Comparison of ENCODE assay signal across 19 cellular contexts in the genomic region with DNA sequence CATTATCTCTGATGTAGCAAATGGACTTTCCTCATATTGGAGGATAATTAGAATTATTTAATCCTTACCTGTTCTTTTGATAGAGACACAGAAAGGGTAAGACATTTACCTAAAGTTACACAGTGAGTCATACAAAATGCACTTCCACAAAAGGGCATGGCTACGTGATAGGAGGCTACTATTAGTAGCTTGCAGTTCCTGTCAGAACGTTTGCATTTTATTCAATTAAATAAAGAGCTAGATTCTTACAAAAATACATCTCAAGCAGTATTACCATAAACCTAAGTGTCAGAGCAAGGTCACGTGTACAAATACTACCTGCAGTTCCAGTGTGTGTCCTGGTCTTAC.
DNase-seq lines count a peak whose midpoint lies in the region; ATAC-seq and TF ChIP-seq lines count a peak whose summit lies in the region.
"Had no signal": no experiment of that assay in that cellular context is flagged by ENCODE, and none has a peak within 500 bp of the region (broad histone marks: within the 10 kb centered on the region; RNA-seq: fewer than 3 reads in every experiment).

No MANE protein-coding gene starts in this region.

- H3K9me3 Mint-ChIP-seq in activated CD8-positive, alpha-beta memory T cell treated with anti-CD3 and anti-CD28 coated beads, Interleukin-2, amount 10 ng/mL, durations not matched to agents 7 days and 5 days (ENCODE audit: low read depth): no peaks in the 10 kb centered on the region
- H3K9me3 Mint-ChIP-seq in type B pancreatic cell: no peaks in the 10 kb centered on the region
- H3K9me3 Mint-ChIP-seq: CD4-positive, alpha-beta memory T cell had no signal

- ATAC-seq in activated CD8-positive, alpha-beta memory T cell treated with anti-CD3 and anti-CD28 coated beads, Interleukin-2, amount 10 ng/mL, durations not matched to agents 7 days and 5 days: no peak
- peak; percentile 64; the same call in 1 of the 2 replicates for ATAC-seq in PC-3
- ATAC-seq in right lobe of liver: peak in 1 of 4 donors; percentile 7
- no peak for ATAC-seq in HG02759 (IDR thresholded peaks at IDR 0.05; ENCODE audit: unreplicated experiment)
- no peak for ATAC-seq in HG03469 (IDR thresholded peaks at IDR 0.05; ENCODE audit: unreplicated experiment)

- WGBS in right lobe of liver (ENCODE audit: insufficient coverage, low coverage, low lambda C conversion rate, missing lambda C conversion rate): 23% methylated on average over 3 of the region's 3 CpGs

- H3K9me2 ChIP-seq in PC-3 (replicated peaks; ENCODE audit: low read length): no peaks in the 10 kb centered on the region

- POLR2A ChIA-PET in PC-3 (lab: Charles Lee; ENCODE audit: unreplicated experiment): no interaction called here

- H3K4me3 ChIP-seq in PC-3 (ENCODE audit: low read length): no peak overlapping the region
- peak overlapping the region in 1 of 3 donors; percentile 18 for H3K4me3 ChIP-seq in right lobe of liver
- H3K4me3 ChIP-seq: GM23248, SJCRH30 had no signal

- H3K4me1 Mint-ChIP-seq in activated CD8-positive, alpha-beta memory T cell treated with anti-CD3 and anti-CD28 coated beads, Interleukin-2, amount 10 ng/mL, durations not matched to agents 7 days and 5 days: peaks cover 24% of the 10 kb centered on the region
- peaks cover 21% of the 10 kb centered on the region for H3K4me1 Mint-ChIP-seq in type B pancreatic cell (ENCODE audit: unreplicated experiment)

- CTCF ChIA-PET in activated CD8-positive, alpha-beta memory T cell treated with anti-CD3 and anti-CD28 coated beads, Interleukin-2, amount 10 ng/mL, durations not matched to agents 7 days and 5 days (lab: Charles Lee): no interaction called here
- CTCF ChIA-PET in PC-3 (lab: Charles Lee): no interaction called here

- H3K79me2 ChIP-seq in PC-3 (ENCODE audit: low read length): no peaks in the 10 kb centered on the region

- no peak overlapping the region for H3K9ac ChIP-seq in PC-3 (ENCODE audit: low read length)
- H3K9ac ChIP-seq: GM23248 had no signal

- H3K27me3 ChIP-seq in PC-3 (ENCODE audit: low read length) (no peaks in the 10 kb centered on the region), right lobe of liver (no peaks in the 10 kb centered on the region)
- H3K27me3 ChIP-seq: SJCRH30 had no signal

- H4K20me1 ChIP-seq in PC-3 (ENCODE audit: low read length): no peaks in the 10 kb centered on the region

- H3K4me1 ChIP-seq in PC-3 (ENCODE audit: insufficient read depth, low read length) (peaks cover 8% of the 10 kb centered on the region), right lobe of liver (peaks cover 0 to 78% (median 24%) of the 10 kb centered on the region in 4 donors)

- no peak for DNase-seq in activated CD8-positive, alpha-beta memory T cell treated with anti-CD3 and anti-CD28 coated beads, Interleukin-2, amount 10 ng/mL, durations not matched to agents 7 days and 5 days
- no peak for DNase-seq in activated CD8-positive, alpha-beta memory T cell treated with anti-CD3 and anti-CD28 coated beads for 24 hours
- DNase-seq in PC-3 (peak; percentile 36), right lobe of liver (no peak), type B pancreatic cell (ENCODE audit: extremely low spot score, unreplicated experiment) (no peak), NCI-H526 (lab: John Stamatoyannopoulos, UW) (no peak)
- DNase-seq: 8988T; CD4-positive, alpha-beta memory T cell; GM23248; HCEC 1CT; KG1; NCI-H1105 treated with DMSO at 0.1 percent for 48 hours; NCI-H1694 treated with DMSO at 0.1 percent for 48 hours; NCI-H2107; NCI-H226; NCI-H526 treated with DMSO at 0.1 percent for 48 hours; SJCRH30 had no signal

- no peak overlapping the region for H3K4me3 Mint-ChIP-seq in activated CD8-positive, alpha-beta memory T cell treated with anti-CD3 and anti-CD28 coated beads, Interleukin-2, amount 10 ng/mL, durations not matched to agents 7 days and 5 days
- no peak overlapping the region for H3K4me3 Mint-ChIP-seq in type B pancreatic cell
- H3K4me3 Mint-ChIP-seq: CD4-positive, alpha-beta memory T cell had no signal

- no TSS peak for BruUV-seq in PC-3 (replicated peaks; lab: Mats Ljungman, UMichigan)

- H3K9me3 ChIP-seq in PC-3 (ENCODE audit: low read length) (no peaks in the 10 kb centered on the region), right lobe of liver (no peaks in the 10 kb centered on the region)
- H3K9me3 ChIP-seq: SJCRH30 had no signal

- no peak overlapping the region for H2AFZ ChIP-seq in PC-3 (ENCODE audit: low read length)
- H2AFZ ChIP-seq: GM23248 had no signal

- TF ChIP-seq CTCF in PC-3 (conservative IDR thresholded peaks at IDR 0.05; ENCODE audit: low read depth, low read length): no peak
- no peak for TF ChIP-seq CTCF in right lobe of liver (IDR thresholded peaks at IDR 0.05)
- TF ChIP-seq CTCF in type B pancreatic cell (conservative IDR thresholded peaks at IDR 0.05): no peak

- intact Hi-C loops in PC-3 (cut with micrococcal nuclease) (no loop called here), right lobe of liver (cut with DNase I) (no loop called here)

- peak overlapping the region; percentile 38 for H3K27ac Mint-ChIP-seq in activated CD8-positive, alpha-beta memory T cell treated with anti-CD3 and anti-CD28 coated beads, Interleukin-2, amount 10 ng/mL, durations not matched to agents 7 days and 5 days
- H3K27ac Mint-ChIP-seq in type B pancreatic cell: peak overlapping the region; percentile 75

- no peak for TF ChIP-seq POLR2A in right lobe of liver (IDR thresholded peaks at IDR 0.05)

- no peaks in the 10 kb centered on the region for H3K36me3 ChIP-seq in PC-3 (ENCODE audit: low read depth, low read length)
- no peaks in the 10 kb centered on the region for H3K36me3 ChIP-seq in right lobe of liver

- no peaks in the 10 kb centered on the region for H3K27me3 Mint-ChIP-seq in activated CD8-positive, alpha-beta memory T cell treated with anti-CD3 and anti-CD28 coated beads, Interleukin-2, amount 10 ng/mL, durations not matched to agents 7 days and 5 days
- H3K27me3 Mint-ChIP-seq in type B pancreatic cell: no peaks in the 10 kb centered on the region
- H3K27me3 Mint-ChIP-seq: CD4-positive, alpha-beta memory T cell had no signal

- H3F3A ChIP-seq in PC-3 (ENCODE audit: low read length, unreplicated experiment): no peaks in the 10 kb centered on the region

- peak overlapping the region; percentile 22; the same call in 1 of the 2 replicates for H3K4me2 ChIP-seq in PC-3 (ENCODE audit: low read length)

- H3K36me3 Mint-ChIP-seq in activated CD8-positive, alpha-beta memory T cell treated with anti-CD3 and anti-CD28 coated beads, Interleukin-2, amount 10 ng/mL, durations not matched to agents 7 days and 5 days: peaks cover 16% of the 10 kb centered on the region
- H3K36me3 Mint-ChIP-seq in type B pancreatic cell: peaks cover 24% of the 10 kb centered on the region

- H3K27ac ChIP-seq in PC-3 (ENCODE audit: low read length): no peak overlapping the region
- H3K27ac ChIP-seq in right lobe of liver: peak overlapping the region; percentile 50 to 92 (median 87)
- H3K27ac ChIP-seq: GM23248, SJCRH30 had no signal
